12 cellular contexts compared by ENCODE assay signal in the genomic region with DNA sequence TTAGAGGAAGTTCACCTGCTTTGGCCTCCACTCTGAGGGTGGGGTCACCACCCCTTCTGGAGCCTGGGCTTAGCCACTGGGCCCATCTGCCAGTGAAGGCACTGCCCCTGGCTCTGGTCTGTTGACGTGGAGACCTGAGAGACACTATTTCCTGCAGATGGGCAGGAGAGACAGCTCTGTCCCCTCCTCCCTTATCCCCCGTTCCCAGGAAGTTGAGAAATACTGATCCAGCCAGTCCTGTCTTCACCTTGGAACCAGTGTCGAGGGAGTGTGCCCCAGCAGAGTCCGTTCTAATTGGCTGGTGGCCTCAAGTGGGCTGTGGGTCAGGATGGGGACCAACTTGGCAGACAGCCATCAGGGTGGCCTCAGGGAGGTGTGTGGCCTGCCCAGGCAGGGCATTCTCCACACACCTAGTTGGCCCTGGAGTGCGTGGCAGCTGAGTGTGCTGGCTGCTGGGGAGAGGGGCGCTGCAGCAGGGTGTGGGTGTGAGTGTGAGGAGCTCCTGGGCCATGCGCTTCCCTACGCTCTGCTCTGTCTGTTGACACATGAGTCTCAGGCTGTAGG. TPM values are rescaled to one million over a fixed set of nuclear protein-coding genes. Genes with fewer than 3 reads are reported as not detected.
DNase-seq lines count a peak whose midpoint lies in the region; ATAC-seq and TF ChIP-seq lines count a peak whose summit lies in the region.
"Had no signal": no experiment of that assay in that cellular context is flagged by ENCODE, and none has a peak within 500 bp of the region (broad histone marks: within the 10 kb centered on the region; RNA-seq: fewer than 3 reads in every experiment).

No MANE protein-coding gene starts in this region.

- no peaks in the 10 kb centered on the region for H4K20me1 ChIP-seq in mammary epithelial cell (ENCODE audit: insufficient read depth, low read length)

- H3K9me3 ChIP-seq in mammary epithelial cell (replicated peaks; ENCODE audit: insufficient read depth, low read length): no peaks in the 10 kb centered on the region
- H3K9me3 ChIP-seq in neuronal stem cell (replicated peaks in 1 of 2; ENCODE audit: control insufficient read depth in 2 of 2, insufficient read depth in 1 of 2, low read depth in 1 of 2, low read length in 2 of 2): no peaks in the 10 kb centered on the region
- H3K9me3 ChIP-seq in SJCRH30 (replicated peaks): no peaks in the 10 kb centered on the region

- H3K4me2 ChIP-seq in mammary epithelial cell (ENCODE audit: insufficient read depth, low read depth, low read length) (no peak overlapping the region), neuronal stem cell (ENCODE audit: insufficient read depth, low read length, poor library complexity, severe bottlenecking) (no peak overlapping the region)

- BruUV-seq in mammary epithelial cell (replicated peaks; lab: Mats Ljungman, UMichigan): no TSS peak

- no peak overlapping the region for H2BK120ac ChIP-seq in neuronal stem cell (ENCODE audit: low read depth, low read length)

- no peak for ATAC-seq in HG02870 (IDR thresholded peaks at IDR 0.05; ENCODE audit: unreplicated experiment)

- peak; percentile 86 for DNase-seq in DMS153 treated with DMSO at 0.1 percent for 48 hours (lab: John Stamatoyannopoulos, UW; ENCODE audit: unreplicated experiment)
- DNase-seq in NCI-H187 treated with DMSO at 0.1 percent for 48 hours (lab: John Stamatoyannopoulos, UW): peak; percentile 56
- peak; percentile 43 for DNase-seq in mammary epithelial cell
- DNase-seq in neuronal stem cell (ENCODE audit: low spot score): no peak
- no peak for DNase-seq in HUDEP-2 (lab: John Stamatoyannopoulos, UW; ENCODE audit: unreplicated experiment in 76 of 76)
- DNase-seq in amniotic stem cell (lab: John Stamatoyannopoulos, UW): no peak
- DNase-seq in SJCRH30: no peak
- DNase-seq: MV-4-11; stimulated activated CD8-positive, alpha-beta memory T cell treated with anti-CD3 and anti-CD28 coated beads, Interleukin-4, amount 100 ng/mL, for 48 hours had no signal

- H3K27me3 ChIP-seq in mammary epithelial cell (ENCODE audit: insufficient read depth, low read length): no peaks in the 10 kb centered on the region
- no peaks in the 10 kb centered on the region for H3K27me3 ChIP-seq in neuronal stem cell (ENCODE audit: control insufficient read depth in 3 of 3, insufficient read depth in 3 of 3, low read depth in 1 of 3, low read length in 3 of 3)
- H3K27me3 ChIP-seq in SJCRH30: no peaks in the 10 kb centered on the region

- no peak overlapping the region for H3K14ac ChIP-seq in neuronal stem cell (ENCODE audit: low read length)

- dilution Hi-C loops in mammary epithelial cell (cut with HindIII; ENCODE audit: low sequenced_read_pairs): no loop called here

- H3K23ac ChIP-seq in neuronal stem cell (ENCODE audit: low read depth, low read length, poor library complexity): peak overlapping the region; percentile 75

- H3K4me3 ChIP-seq in mammary epithelial cell (replicated peaks in 1 of 3; ENCODE audit: insufficient read depth in 1 of 3, low read depth in 2 of 3, low read length in 3 of 3) (no peak overlapping the region), neuronal stem cell (ENCODE audit: low read length in 2 of 2) (no peak overlapping the region), SJCRH30 (no peak overlapping the region)

- H3K27ac ChIP-seq in mammary epithelial cell (ENCODE audit: insufficient read depth, low read depth, low read length) (no peak overlapping the region), neuronal stem cell (replicated peaks; ENCODE audit: low read length) (no peak overlapping the region), SJCRH30 (no peak overlapping the region)
- H3K27ac ChIP-seq: HL-60 had no signal

- no peak overlapping the region for H2BK5ac ChIP-seq in neuronal stem cell (ENCODE audit: low read length)

- no peak overlapping the region for H4K91ac ChIP-seq in neuronal stem cell (ENCODE audit: low read depth, low read length, poor library complexity)

- H3K79me1 ChIP-seq in neuronal stem cell (ENCODE audit: low read depth, low read length): no peaks in the 10 kb centered on the region

- H3K9ac ChIP-seq in mammary epithelial cell (ENCODE audit: insufficient read depth, low read length) (no peak overlapping the region), neuronal stem cell (ENCODE audit: low read depth, low read length, poor library complexity) (peak overlapping the region; percentile 4)

- CTCF ChIA-PET in mammary epithelial cell (lab: Charles Lee; ENCODE audit: low non-redundant PET): no interaction called here

- in situ Hi-C loops in mammary epithelial cell (cut with MboI; ENCODE audit: low sequenced_read_pairs in 2 of 2): no loop called here

- no peak overlapping the region for H2AFZ ChIP-seq in mammary epithelial cell (ENCODE audit: low read depth, low read length)
- H2AFZ ChIP-seq in neuronal stem cell (ENCODE audit: low read length): no peak overlapping the region

- no peak overlapping the region for H4K8ac ChIP-seq in neuronal stem cell (ENCODE audit: low read depth, low read length)

- peaks cover 10% of the 10 kb centered on the region for H3K4me1 ChIP-seq in mammary epithelial cell (ENCODE audit: insufficient read depth, low read length)
- H3K4me1 ChIP-seq in neuronal stem cell (ENCODE audit: control insufficient read depth in 2 of 2, insufficient read depth in 1 of 2, low read depth in 1 of 2, low read length in 2 of 2): peaks cover 0 to 2% of the 10 kb centered on the region in 2 donors
- H3K4me1 ChIP-seq in SJCRH30: no peaks in the 10 kb centered on the region

- no peak overlapping the region for H2AK5ac ChIP-seq in neuronal stem cell (ENCODE audit: low read depth, low read length)

- intact Hi-C loops in mammary epithelial cell (cut with micrococcal nuclease): no loop called here

- no peak for TF ChIP-seq CTCF in mammary epithelial cell (conservative IDR thresholded peaks at IDR 0.05 in 1 of 2, IDR thresholded peaks at IDR 0.05 in 1 of 2; ENCODE audit: extremely low read depth in 1 of 2, insufficient read depth in 1 of 2, low read depth in 1 of 2, low read length in 2 of 2)

- H2BK15ac ChIP-seq in neuronal stem cell (ENCODE audit: low read length): no peak overlapping the region

- WGBS in mammary epithelial cell (ENCODE audit: low coverage, missing lambda C conversion rate): 44% methylated on average over 8 of the region's 8 CpGs
- no CpG with 5 or more reads among the region's 8 CpGs for WGBS in neuronal stem cell (ENCODE audit: extremely low coverage in 2 of 2, insufficient read length in 2 of 2, insufficient replicate concordance in 1 of 2), 2 donors

- H3K36me3 ChIP-seq in mammary epithelial cell (ENCODE audit: insufficient read depth, low read length) (peaks cover 3% of the 10 kb centered on the region), neuronal stem cell (replicated peaks in 1 of 2; ENCODE audit: control insufficient read depth in 2 of 2, insufficient read depth in 2 of 2, low read length in 2 of 2) (peaks cover 11 to 50% of the 10 kb centered on the region in 2 donors), SJCRH30 (no peaks in the 10 kb centered on the region)

- no peak overlapping the region for H3K18ac ChIP-seq in neuronal stem cell (ENCODE audit: low read length)

- H2BK12ac ChIP-seq in neuronal stem cell (ENCODE audit: low read length): no peak overlapping the region

- H3K79me2 ChIP-seq in mammary epithelial cell (ENCODE audit: insufficient read depth, low read length): no peaks in the 10 kb centered on the region

- H3K4ac ChIP-seq in neuronal stem cell (ENCODE audit: low read length): no peak overlapping the region

RNA-seq across cellular contexts. Expression of a gene that starts 25.4 kb away (rescaled TPM):
- total RNA-seq in mammary epithelial cell: 10 to 100 TPM; 15.8 to 28.6 TPM
- 14.5 TPM for polyA plus RNA-seq in mammary epithelial cell
- 24.4 TPM for polyA minus RNA-seq in mammary epithelial cell
- polyA plus RNA-seq in neuronal stem cell (2013, experiment 1 of 2): 26.6 TPM
- polyA plus RNA-seq in neuronal stem cell (2013, experiment 2 of 2): 26.6 TPM
- total RNA-seq in SJCRH30 (2014; rRNA removed; shearing (Covaris generic)): 6.5 and 6.9 TPM in 2 replicates

RNA-seq across cellular contexts. Expression of a gene that starts 26.9 kb away (rescaled TPM):
- total RNA-seq in mammary epithelial cell: not detected
- not detected for polyA plus RNA-seq in mammary epithelial cell
- polyA minus RNA-seq in mammary epithelial cell: not detected
- 0.46 TPM for polyA plus RNA-seq in neuronal stem cell (2013, experiment 1 of 2)
- polyA plus RNA-seq in neuronal stem cell (2013, experiment 2 of 2): 0.64 TPM
- not detected in 2 replicates for total RNA-seq in SJCRH30 (2014; rRNA removed; shearing (Covaris generic))
- polyA plus RNA-seq: BJ had no signal

RNA-seq across cellular contexts. Expression of a gene that starts 33.9 kb away (rescaled TPM):
- total RNA-seq in mammary epithelial cell: 10 to 100 TPM; 25.0 to 25.5 TPM
- 14.0 TPM for polyA plus RNA-seq in mammary epithelial cell
- 6.7 TPM for polyA minus RNA-seq in mammary epithelial cell
- 21.3 TPM for polyA plus RNA-seq in neuronal stem cell (2013, experiment 1 of 2)
- polyA plus RNA-seq in neuronal stem cell (2013, experiment 2 of 2): 22.3 TPM
- 27.4 and 29.7 TPM in 2 replicates for total RNA-seq in SJCRH30 (2014; rRNA removed; shearing (Covaris generic))

RNA-seq across cellular contexts. Expression of a gene that starts 46.5 kb away (rescaled TPM):
- 10 to 100 TPM; 32.1 to 38.3 TPM for total RNA-seq in mammary epithelial cell
- 16.6 TPM for polyA plus RNA-seq in mammary epithelial cell
- 23.6 TPM for polyA minus RNA-seq in mammary epithelial cell
- polyA plus RNA-seq in neuronal stem cell (2013, experiment 1 of 2): 22.9 TPM
- polyA plus RNA-seq in neuronal stem cell (2013, experiment 2 of 2): 21.6 TPM
- total RNA-seq in SJCRH30 (2014; rRNA removed; shearing (Covaris generic)): 4.0 and 4.7 TPM in 2 replicates

Comparison
In these comparisons a context has a peak if more than half of its experiments do, and no peak if none do; other contexts are left out.
1. DNase-seq: peak in DMS153 treated with DMSO at 0.1 percent for 48 hours (single experiment), NCI-H187 treated with DMSO at 0.1 percent for 48 hours (single experiment) and mammary epithelial cell (single experiment); none in neuronal stem cell (single experiment), HUDEP-2 (0 of 76), amniotic stem cell (single experiment) and SJCRH30 (0 of 2).